In the genomic region with DNA sequence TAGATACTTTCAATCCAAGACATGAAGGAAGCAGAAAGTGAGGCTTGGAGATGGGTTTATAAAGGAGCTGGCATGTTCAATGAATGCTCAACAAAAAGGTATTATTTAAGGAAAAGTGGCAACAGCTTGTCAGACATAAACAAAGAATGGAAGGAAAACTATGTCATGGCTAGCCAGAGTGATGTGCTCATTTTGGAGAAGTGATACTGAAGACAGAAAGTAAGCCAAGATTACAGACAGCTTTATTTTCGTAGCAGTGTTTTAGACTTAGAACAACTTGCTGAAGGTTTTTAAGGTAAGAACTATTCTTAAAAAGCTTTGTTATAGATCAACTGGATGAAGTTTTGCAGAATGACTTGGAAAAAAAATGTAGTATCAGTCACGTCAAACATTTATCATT, we compare ENCODE assay signal across 24 cellular contexts.
A peak's percentile ranks its signal among the peaks of the same experiment; 100 is the strongest.
DNase-seq lines count a peak whose midpoint lies in the region; ATAC-seq, FAIRE-seq and TF ChIP-seq lines count a peak whose summit lies in the region.
"Had no signal": no experiment of that assay in that cellular context is flagged by ENCODE, and none has a peak within 500 bp of the region (broad histone marks: within the 10 kb centered on the region; RNA-seq: fewer than 3 reads in every experiment).

No MANE protein-coding gene starts in this region.

- no peaks in the 10 kb centered on the region for H3K36me3 Mint-ChIP-seq in T-helper 2 cell treated with Interferon-gamma antibody and Interleukin-4, amounts not matched to agents 5 μg/mL and 100 μg/mL, for 36 hours (ENCODE audit: low read depth)

- no peak overlapping the region for H3K27ac ChIP-seq in MM.1S (ENCODE audit: low read length)
- H3K27ac ChIP-seq: BLaER1, cardiac muscle cell, sigmoid colon, upper lobe of left lung had no signal

- no peak overlapping the region for H3K4me2 ChIP-seq in MM.1S (ENCODE audit: low read depth, low read length)
- H3K4me2 ChIP-seq: BLaER1 had no signal

- H2AFZ ChIP-seq in MM.1S (ENCODE audit: low read length) = no peak overlapping the region

- no peak overlapping the region for H3K4me3 Mint-ChIP-seq in T-helper 2 cell treated with Interferon-gamma antibody and Interleukin-4, amounts not matched to agents 5 μg/mL and 100 μg/mL, for 36 hours
- H3K4me3 Mint-ChIP-seq: activated naive CD4-positive, alpha-beta T cell treated with anti-CD3 and anti-CD28 coated beads for 36 hours; activated T-cell treated with anti-CD3 and anti-CD28 coated beads, Interleukin-2, amount 50 U/mL, for 4 hours; dendritic cell treated with granulocyte-macrophage colony-stimulating factor and Interleukin-4, amounts not matched to agents 40 ng/mL and 50 ng/mL, for 4 days had no signal

- H3K4me3 ChIP-seq in MM.1S (ENCODE audit: low read length) = no peak overlapping the region
- H3K4me3 ChIP-seq: BLaER1, cardiac muscle cell, sigmoid colon, upper lobe of left lung had no signal

- no peaks in the 10 kb centered on the region for H3K9me3 ChIP-seq in MM.1S (replicated peaks; ENCODE audit: insufficient read depth, low read length)
- H3K9me3 ChIP-seq: BLaER1, sigmoid colon, upper lobe of left lung had no signal

- no peaks in the 10 kb centered on the region for H3K79me2 ChIP-seq in MM.1S (ENCODE audit: low read length)

- H3K27ac Mint-ChIP-seq in T-helper 2 cell treated with Interferon-gamma antibody and Interleukin-4, amounts not matched to agents 5 μg/mL and 100 μg/mL, for 36 hours = no peak overlapping the region
- H3K27ac Mint-ChIP-seq: activated naive CD4-positive, alpha-beta T cell treated with anti-CD3 and anti-CD28 coated beads for 36 hours; dendritic cell treated with granulocyte-macrophage colony-stimulating factor and Interleukin-4, amounts not matched to agents 40 ng/mL and 50 ng/mL, for 4 days had no signal

- no peaks in the 10 kb centered on the region for H3K27me3 ChIP-seq in MM.1S (replicated peaks; ENCODE audit: insufficient read depth, low read length)
- H3K27me3 ChIP-seq: BLaER1, cardiac muscle cell, sigmoid colon, upper lobe of left lung had no signal

- H3F3A ChIP-seq in MM.1S (ENCODE audit: insufficient read depth, low read length) = no peaks in the 10 kb centered on the region

- no peak overlapping the region for H3K9ac ChIP-seq in MM.1S (ENCODE audit: low read length)
- H3K9ac ChIP-seq: BLaER1 had no signal

- no peak for FAIRE-seq in GM12891 (lab: Jason Lieb, UNC)
- FAIRE-seq: endometrium, H1, keratinocyte, TTC549 had no signal

- no peaks in the 10 kb centered on the region for H3K9me2 ChIP-seq in MM.1S (replicated peaks; ENCODE audit: insufficient read depth, low read length)

- ATAC-seq in GM19395 (IDR thresholded peaks at IDR 0.05; ENCODE audit: unreplicated experiment) = peak; percentile 62
- ATAC-seq in HG02970 (IDR thresholded peaks at IDR 0.05; ENCODE audit: low FRiP score, unreplicated experiment) = peak; percentile 64
- ATAC-seq: activated T-cell treated with anti-CD3 and anti-CD28 coated beads, Interleukin-2, amount 50 U/mL, for 4 hours had no signal

- no peaks in the 10 kb centered on the region for H3K27me3 Mint-ChIP-seq in T-helper 2 cell treated with Interferon-gamma antibody and Interleukin-4, amounts not matched to agents 5 μg/mL and 100 μg/mL, for 36 hours (ENCODE audit: low read depth)
- H3K27me3 Mint-ChIP-seq: dendritic cell treated with granulocyte-macrophage colony-stimulating factor and Interleukin-4, amounts not matched to agents 40 ng/mL and 50 ng/mL, for 4 days had no signal

- H3K36me3 ChIP-seq in MM.1S (replicated peaks; ENCODE audit: insufficient read depth, low read length) = no peaks in the 10 kb centered on the region
- H3K36me3 ChIP-seq: BLaER1, cardiac muscle cell, sigmoid colon, upper lobe of left lung had no signal

- H3K4me1 Mint-ChIP-seq in T-helper 2 cell treated with Interferon-gamma antibody and Interleukin-4, amounts not matched to agents 5 μg/mL and 100 μg/mL, for 36 hours (ENCODE audit: low read depth) = no peaks in the 10 kb centered on the region

- DNase-seq in GM12891 (ENCODE audit: insufficient read length, low spot score) (no peak), RPMI8226 (peak; percentile 6), MM.1S (no peak), cerebellum (ENCODE audit: low spot score) (no peak), NCI-H1436 (lab: John Stamatoyannopoulos, UW) (no peak)
- DNase-seq in T-helper 2 cell treated with Interferon-gamma antibody and Interleukin-4, amounts not matched to agents 5 μg/mL and 100 μg/mL, for 36 hours (ENCODE audit: low spot score) = no peak
- DNase-seq: activated CD4-positive, alpha-beta T cell treated with anti-CD3 and anti-CD28 coated beads for 1 hour; activated naive CD4-positive, alpha-beta T cell treated with anti-CD3 and anti-CD28 coated beads for 36 hours; activated T-cell treated with anti-CD3 and anti-CD28 coated beads, Interleukin-2, amount 50 U/mL, for 4 hours; amygdala; COR-L47; DND-41; NCI-H510A; sigmoid colon had no signal

- H3K9me3 Mint-ChIP-seq in T-helper 2 cell treated with Interferon-gamma antibody and Interleukin-4, amounts not matched to agents 5 μg/mL and 100 μg/mL, for 36 hours = no peaks in the 10 kb centered on the region
- H3K9me3 Mint-ChIP-seq: dendritic cell treated with granulocyte-macrophage colony-stimulating factor and Interleukin-4, amounts not matched to agents 40 ng/mL and 50 ng/mL, for 4 days had no signal

- H4K20me1 ChIP-seq in MM.1S (ENCODE audit: insufficient read depth, low read length) = no peaks in the 10 kb centered on the region
- H4K20me1 ChIP-seq: BLaER1 had no signal

- H3K4me1 ChIP-seq in MM.1S (ENCODE audit: low read length) = no peaks in the 10 kb centered on the region
- H3K4me1 ChIP-seq: BLaER1, sigmoid colon, upper lobe of left lung had no signal

- no peak for TF ChIP-seq POLR2A in GM12891 (IDR thresholded peaks at IDR 0.05; ENCODE audit: low read depth, low read length)

- no peak for TF ChIP-seq CTCF in MM.1S (IDR thresholded peaks at IDR 0.05; ENCODE audit: low read length)

TF ChIP-seq in GM12891, 5 proteins besides CTCF, POLR2A, EP300 and RAD21:
- TF ChIP-seq SPI1 (IDR thresholded peaks at IDR 0.05; ENCODE audit: low read depth, low read length) (peak; percentile 85), POU2F2 (IDR thresholded peaks at IDR 0.05; ENCODE audit: low read depth, low read length) (no peak)
